In genomic region chr19:12703056-12703455, GRCh38 we compare ENCODE assay signal across 1 cellular context.
TF ChIP-seq lines count a peak whose summit lies in the region.

No MANE protein-coding gene starts in this region.

TF ChIP-seq in HepG2, 621 proteins besides CTCF, POLR2A, EP300 and RAD21:
- no peak for TF ChIP-seq SRSF9 (IDR thresholded peaks at IDR 0.05; ENCODE audit: borderline replicate concordance, insufficient read depth, low read depth, low read length, poor library complexity, severe bottlenecking)
- TF ChIP-seq ZNF770 (CRISPR knock-in tag; IDR thresholded peaks at IDR 0.05), result no peak
- peak; percentile 80 for TF ChIP-seq NFYB (CRISPR knock-in tag; IDR thresholded peaks at IDR 0.05)
- TF ChIP-seq RBM22 (optimal IDR thresholded peaks at IDR 0.05; ENCODE audit: low read length), result no peak
- no peak for TF ChIP-seq ZFP90 (CRISPR knock-in tag; IDR thresholded peaks at IDR 0.05; ENCODE audit: borderline replicate concordance)
- no peak for TF ChIP-seq ZNF280B (CRISPR knock-in tag; IDR thresholded peaks at IDR 0.05; ENCODE audit: borderline replicate concordance)
- TF ChIP-seq NFYC (CRISPR knock-in tag; IDR thresholded peaks at IDR 0.05), result peak; percentile 80
- no peak for TF ChIP-seq CREM (IDR thresholded peaks at IDR 0.05)
- TF ChIP-seq CREM (CRISPR knock-in tag; IDR thresholded peaks at IDR 0.05), result no peak
